Comparison of ENCODE assay signal across 28 cellular contexts in genomic region chr2:10921525-10921924, GRCh38. TPM values are rescaled to one million over a fixed set of nuclear protein-coding genes. Genes with fewer than 3 reads are reported as not detected.
"Had no signal": no experiment of that assay in that cellular context is flagged by ENCODE, and none has a peak within 500 bp of the region (broad histone marks: within the 10 kb centered on the region; RNA-seq: fewer than 3 reads in every experiment).

No MANE protein-coding gene starts in this region.

- H3K4me1 ChIP-seq: breast epithelium had no signal

- H3K4me1 Mint-ChIP-seq: activated B cell treated with CpG ODN at 0.5 μM for 24 hours; activated CD4-positive, alpha-beta T cell treated with anti-CD3 and anti-CD28 coated beads, Interleukin-2, amount 10 ng/mL, durations not matched to agents 24 days and 14 days; activated CD8-positive, alpha-beta memory T cell treated with anti-CD3 and anti-CD28 coated beads, Interleukin-2, amount 10 ng/mL, durations not matched to agents 7 days and 5 days; T-cell had no signal

- H3K4me3 Mint-ChIP-seq: activated B cell treated with CpG ODN at 0.5 μM for 24 hours; activated CD4-positive, alpha-beta T cell treated with anti-CD3 and anti-CD28 coated beads, Interleukin-2, amount 10 ng/mL, durations not matched to agents 24 days and 14 days; activated CD8-positive, alpha-beta memory T cell treated with anti-CD3 and anti-CD28 coated beads, Interleukin-2, amount 10 ng/mL, durations not matched to agents 7 days and 5 days; activated naive CD4-positive, alpha-beta T cell treated with anti-CD3 and anti-CD28 coated beads for 36 hours; activated naive CD8-positive, alpha-beta T cell; activated T-cell treated with anti-CD3 and anti-CD28 coated beads, Interleukin-2, amount 50 U/mL, for 24 hours; activated T-helper 1 cell treated with anti-CD3 and anti-CD28 coated beads, Interleukin-12 subunit alpha, Interleukin-12 subunit beta, Interleukin-2, Interleukin-4 antibody, amounts not matched to agents 30 ng/mL and 10 ng/mL and 1 ng/mL, durations not matched to agents 14 hours and 24 hours and 36 hours; T-cell had no signal

- ATAC-seq: activated CD8-positive, alpha-beta memory T cell treated with anti-CD3 and anti-CD28 coated beads, Interleukin-2, amount 10 ng/mL, durations not matched to agents 7 days and 5 days; Panc1; Right ventricle myocardium inferior; T-cell had no signal

- H3K9me3 ChIP-seq: breast epithelium had no signal

- H3K27me3 Mint-ChIP-seq: activated CD4-positive, alpha-beta T cell treated with anti-CD3 and anti-CD28 coated beads, Interleukin-2, amount 10 ng/mL, durations not matched to agents 24 days and 14 days; activated naive CD8-positive, alpha-beta T cell had no signal

- DNase-seq: activated B cell treated with CpG ODN at 0.5 μM for 24 hours; activated CD4-positive, alpha-beta T cell treated with anti-CD3 and anti-CD28 coated beads for 1 hour; activated CD4-positive, alpha-beta T cell treated with anti-CD3 and anti-CD28 coated beads, Interleukin-2, amount 10 ng/mL, durations not matched to agents 24 days and 14 days; activated CD4-positive, alpha-beta T cell treated with anti-CD3 and anti-CD28 coated beads, Interleukin-2, amount 50 U/mL, for 48 hours; activated CD8-positive, alpha-beta memory T cell treated with anti-CD3 and anti-CD28 coated beads, Interleukin-2, amount 10 ng/mL, durations not matched to agents 7 days and 5 days; activated gamma-delta T cell; activated naive CD4-positive, alpha-beta T cell treated with anti-CD3 and anti-CD28 coated beads for 36 hours; activated T-cell treated with anti-CD3 and anti-CD28 coated beads, Interleukin-2, amount 50 U/mL, for 24 hours; central memory CD4-positive, alpha-beta T cell; Kasumi-1; NCI-H1105 treated with DMSO at 0.1 percent for 48 hours; NCI-H1436 treated with DMSO at 0.1 percent for 48 hours; NCI-H187; NCI-H2081; NCI-H510A treated with DMSO at 0.1 percent for 48 hours; NCI-H69; NK-92 treated with Interleukin-12 subunit alpha and Interleukin-12 subunit beta, amount 100 ng/mL, for 24 hours; OCI-M1; RPMI8226; T-cell; T-helper 2 cell; T1000 had no signal

- H3K36me3 Mint-ChIP-seq: activated CD8-positive, alpha-beta memory T cell treated with anti-CD3 and anti-CD28 coated beads, Interleukin-2, amount 10 ng/mL, durations not matched to agents 7 days and 5 days; activated naive CD8-positive, alpha-beta T cell; T-cell had no signal

- H3K4me3 ChIP-seq: breast epithelium, SK-N-MC had no signal

- H3K27ac ChIP-seq: breast epithelium, SK-N-MC had no signal

- H3K9me3 Mint-ChIP-seq: activated B cell treated with CpG ODN at 0.5 μM for 24 hours; activated CD4-positive, alpha-beta T cell treated with anti-CD3 and anti-CD28 coated beads, Interleukin-2, amount 10 ng/mL, durations not matched to agents 24 days and 14 days; activated naive CD4-positive, alpha-beta T cell treated with anti-CD3 and anti-CD28 coated beads for 36 hours; activated T-cell treated with anti-CD3 and anti-CD28 coated beads, Interleukin-2, amount 50 U/mL, for 24 hours; activated T-helper 1 cell treated with anti-CD3 and anti-CD28 coated beads, Interleukin-12 subunit alpha, Interleukin-12 subunit beta, Interleukin-2, Interleukin-4 antibody, amounts not matched to agents 30 ng/mL and 10 ng/mL and 1 ng/mL, durations not matched to agents 14 hours and 24 hours and 36 hours; T-cell had no signal

- H3K27ac Mint-ChIP-seq: activated B cell treated with CpG ODN at 0.5 μM for 24 hours; activated CD4-positive, alpha-beta T cell treated with anti-CD3 and anti-CD28 coated beads, Interleukin-2, amount 10 ng/mL, durations not matched to agents 24 days and 14 days; activated CD8-positive, alpha-beta memory T cell treated with anti-CD3 and anti-CD28 coated beads, Interleukin-2, amount 10 ng/mL, durations not matched to agents 7 days and 5 days; activated naive CD4-positive, alpha-beta T cell treated with anti-CD3 and anti-CD28 coated beads for 36 hours; activated naive CD8-positive, alpha-beta T cell; activated T-cell treated with anti-CD3 and anti-CD28 coated beads, Interleukin-2, amount 50 U/mL, for 24 hours; activated T-helper 1 cell treated with anti-CD3 and anti-CD28 coated beads, Interleukin-12 subunit alpha, Interleukin-12 subunit beta, Interleukin-2, Interleukin-4 antibody, amounts not matched to agents 30 ng/mL and 10 ng/mL and 1 ng/mL, durations not matched to agents 14 hours and 24 hours and 36 hours; T-cell had no signal

- H3K36me3 ChIP-seq: breast epithelium had no signal

RNA-seq across cellular contexts. Expression of gene KCNF1, which starts 9.8 kb away (rescaled TPM):
- total RNA-seq: activated B cell treated with CpG ODN at 0.5 μM for 24 hours; activated CD4-positive, alpha-beta T cell treated with anti-CD3 and anti-CD28 coated beads, Interleukin-2, amount 10 ng/mL, durations not matched to agents 24 days and 14 days; activated CD8-positive, alpha-beta memory T cell treated with anti-CD3 and anti-CD28 coated beads, Interleukin-2, amount 10 ng/mL, durations not matched to agents 7 days and 5 days; activated naive CD4-positive, alpha-beta T cell treated with anti-CD3 and anti-CD28 coated beads for 36 hours; activated T-helper 1 cell treated with anti-CD3 and anti-CD28 coated beads, Interleukin-12 subunit alpha, Interleukin-12 subunit beta, Interleukin-2, Interleukin-4 antibody, amounts not matched to agents 30 ng/mL and 10 ng/mL and 1 ng/mL, durations not matched to agents 14 hours and 24 hours and 36 hours; T-cell had no signal
